27 cellular contexts compared by ENCODE assay signal in the genomic region with DNA sequence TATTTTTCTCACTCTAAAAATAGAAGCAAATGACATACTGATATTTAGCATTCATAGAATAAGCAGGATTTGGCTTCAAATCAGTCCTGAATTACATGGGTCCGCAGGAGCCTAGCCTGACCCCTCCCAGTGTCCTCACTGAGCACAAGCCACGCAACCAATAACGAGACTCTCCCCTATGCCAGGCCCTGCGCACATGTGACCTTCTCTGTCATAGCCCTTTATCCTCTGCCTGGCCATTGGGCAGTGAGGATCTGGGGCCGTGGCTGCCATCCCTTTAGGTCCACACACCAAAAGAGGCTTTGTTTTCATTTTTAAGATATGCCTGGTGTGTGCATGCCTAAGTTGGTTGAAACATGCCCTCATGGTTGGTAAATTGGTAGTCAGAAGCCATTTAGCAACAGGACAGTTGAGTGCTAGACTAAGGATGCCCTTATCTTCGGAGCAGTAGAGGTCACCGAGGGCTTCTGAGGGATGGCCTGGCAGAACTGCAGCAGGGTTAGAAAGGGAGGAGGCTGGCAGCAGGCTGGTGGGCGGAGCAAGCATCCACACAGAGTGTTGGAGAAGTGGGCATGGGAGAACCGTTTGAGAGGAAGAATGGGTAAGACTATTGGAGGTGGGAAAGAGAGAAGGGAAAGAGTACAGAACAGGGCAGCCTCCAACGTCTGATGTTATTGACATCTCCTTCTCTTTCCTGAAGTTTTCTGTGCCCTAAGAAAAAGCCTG.
DNase-seq lines count a peak whose midpoint lies in the region; ATAC-seq and TF ChIP-seq lines count a peak whose summit lies in the region.
"Had no signal": no experiment of that assay in that cellular context is flagged by ENCODE, and none has a peak within 500 bp of the region (broad histone marks: within the 10 kb centered on the region; RNA-seq: fewer than 3 reads in every experiment).

No MANE protein-coding gene starts in this region.

- WGBS in smooth muscle cell (ENCODE audit: low lambda C conversion rate): 87% methylated on average over 10 of the region's 10 CpGs
- WGBS in esophagus squamous epithelium, 2 donors: 60 to 67% methylated on average over 9 to 10 of the region's 10 CpGs

- H3K9me2 ChIP-seq in GM23338 (ENCODE audit: insufficient read depth): no peaks in the 10 kb centered on the region

- H3K4me1 Mint-ChIP-seq in GM23338 (peaks cover 45% of the 10 kb centered on the region), WTC11 (peaks cover 50% of the 10 kb centered on the region)
- H3K4me1 Mint-ChIP-seq: activated CD4-positive, alpha-beta T cell treated with anti-CD3 and anti-CD28 coated beads for 36 hours had no signal

- H3K27ac Mint-ChIP-seq in GM23338 (no peak overlapping the region), WTC11 (no peak overlapping the region)
- H3K27ac Mint-ChIP-seq: activated CD4-positive, alpha-beta T cell treated with anti-CD3 and anti-CD28 coated beads for 36 hours; activated naive CD8-positive, alpha-beta T cell treated with anti-CD3 and anti-CD28 coated beads, Interleukin-2, amount 10 ng/mL, durations not matched to agents 7 days and 5 days; CD4-positive, alpha-beta T cell; neural progenitor cell; T-helper 1 cell treated with Interleukin-12 subunit alpha and Interleukin-12 subunit beta and Interleukin-4 antibody, amounts not matched to agents 30 μg/mL and 1 μg/mL, for 36 hours had no signal

- H3K27ac ChIP-seq in GM23338 (ENCODE audit: low read depth): no peak overlapping the region
- H3K27ac ChIP-seq in left lung: peak overlapping the region in 1 of 2 donors; percentile 78
- no peak overlapping the region for H3K27ac ChIP-seq in smooth muscle cell (ENCODE audit: low read depth)
- no peak overlapping the region for H3K27ac ChIP-seq in esophagus squamous epithelium
- H3K27ac ChIP-seq: neural progenitor cell, right lobe of liver, thoracic aorta, vagina had no signal

- H4K20me1 ChIP-seq in GM23338 (replicated peaks; ENCODE audit: insufficient read depth): no peaks in the 10 kb centered on the region
- no peaks in the 10 kb centered on the region for H4K20me1 ChIP-seq in smooth muscle cell (ENCODE audit: low read depth)

- POLR2A ChIA-PET in WTC11 (lab: Charles Lee): no interaction called here

- H3K4me3 Mint-ChIP-seq in GM23338: no peak overlapping the region
- H3K4me3 Mint-ChIP-seq in WTC11: no peak overlapping the region
- H3K4me3 Mint-ChIP-seq: activated CD4-positive, alpha-beta T cell treated with anti-CD3 and anti-CD28 coated beads for 36 hours; activated naive CD8-positive, alpha-beta T cell treated with anti-CD3 and anti-CD28 coated beads, Interleukin-2, amount 10 ng/mL, durations not matched to agents 7 days and 5 days; CD4-positive, alpha-beta T cell; neural progenitor cell; T-helper 1 cell treated with Interleukin-12 subunit alpha and Interleukin-12 subunit beta and Interleukin-4 antibody, amounts not matched to agents 30 μg/mL and 1 μg/mL, for 36 hours had no signal

- peak overlapping the region; percentile 69 for H3K4me2 ChIP-seq in GM23338
- H3K4me2 ChIP-seq in smooth muscle cell: peak overlapping the region; percentile 56
- H3K4me2 ChIP-seq: neural progenitor cell had no signal

- no peak overlapping the region for H3K4me3 ChIP-seq in GM23338
- no peak overlapping the region for H3K4me3 ChIP-seq in left lung
- no peak overlapping the region for H3K4me3 ChIP-seq in smooth muscle cell
- no peak overlapping the region for H3K4me3 ChIP-seq in esophagus squamous epithelium
- H3K4me3 ChIP-seq: K562, neural progenitor cell, right lobe of liver, thoracic aorta, vagina had no signal

- TF ChIP-seq CTCF in GM23338 (conservative IDR thresholded peaks at IDR 0.05; ENCODE audit: low read depth in 2 of 2): no peak
- TF ChIP-seq CTCF in WTC11 (IDR thresholded peaks at IDR 0.05): no peak
- TF ChIP-seq CTCF in left lung (IDR thresholded peaks at IDR 0.05): no peak
- no peak for TF ChIP-seq CTCF in smooth muscle cell (IDR thresholded peaks at IDR 0.05; ENCODE audit: borderline replicate concordance, insufficient read depth, poor library complexity, severe bottlenecking)
- no peak for TF ChIP-seq CTCF in esophagus squamous epithelium (IDR thresholded peaks at IDR 0.05)

- H3K27me3 Mint-ChIP-seq in GM23338 (ENCODE audit: insufficient read depth, low read depth, poor library complexity): no peaks in the 10 kb centered on the region
- peaks cover 4% of the 10 kb centered on the region for H3K27me3 Mint-ChIP-seq in WTC11 (ENCODE audit: low read depth)
- H3K27me3 Mint-ChIP-seq: activated CD4-positive, alpha-beta T cell treated with anti-CD3 and anti-CD28 coated beads for 36 hours; activated naive CD8-positive, alpha-beta T cell treated with anti-CD3 and anti-CD28 coated beads, Interleukin-2, amount 10 ng/mL, durations not matched to agents 7 days and 5 days had no signal

- H3K27me3 ChIP-seq in GM23338 (ENCODE audit: insufficient read depth): no peaks in the 10 kb centered on the region
- H3K27me3 ChIP-seq in left lung: no peaks in the 10 kb centered on the region
- no peaks in the 10 kb centered on the region for H3K27me3 ChIP-seq in smooth muscle cell (ENCODE audit: low read depth)
- H3K27me3 ChIP-seq in esophagus squamous epithelium: peaks cover 0 to 3% (median 0%) of the 10 kb centered on the region in 4 donors
- H3K27me3 ChIP-seq: neural progenitor cell, right lobe of liver, vagina had no signal

- intact Hi-C loops in left lung (cut with DNase I) (no loop called here), esophagus squamous epithelium (cut with DNase I) (no loop called here)

- H3K9ac ChIP-seq in smooth muscle cell (ENCODE audit: low read depth): no peak overlapping the region
- H3K9ac ChIP-seq: neural progenitor cell had no signal

- H3K9me3 ChIP-seq in left lung (no peaks in the 10 kb centered on the region), smooth muscle cell (replicated peaks; ENCODE audit: low read depth) (no peaks in the 10 kb centered on the region), esophagus squamous epithelium (no peaks in the 10 kb centered on the region)
- H3K9me3 ChIP-seq: right lobe of liver, thoracic aorta, vagina had no signal

- no peaks in the 10 kb centered on the region for H3K79me2 ChIP-seq in GM23338 (replicated peaks; ENCODE audit: insufficient read depth)
- H3K79me2 ChIP-seq in smooth muscle cell (ENCODE audit: low read depth): no peaks in the 10 kb centered on the region

- H2AFZ ChIP-seq in GM23338 (no peak overlapping the region), smooth muscle cell (ENCODE audit: low read depth) (no peak overlapping the region)
- H2AFZ ChIP-seq: neural progenitor cell had no signal

- ATAC-seq in GM23338 (peak; percentile 44), WTC11 (peak; percentile 54), left lung (peak; percentile 47), GM18520 (IDR thresholded peaks at IDR 0.05; ENCODE audit: unreplicated experiment) (no peak), HG03378 (IDR thresholded peaks at IDR 0.05; ENCODE audit: unreplicated experiment) (no peak)
- ATAC-seq: activated CD4-positive, alpha-beta T cell treated with anti-CD3 and anti-CD28 coated beads for 36 hours; K562; stimulated activated naive CD8-positive, alpha-beta T cell treated with anti-CD3 and anti-CD28 coated beads, Interleukin-15, Interleukin-2, amounts not matched to agents 100 U/mL and 50 U/mL, for 24 hours had no signal

- H3F3A ChIP-seq in GM23338 (replicated peaks; ENCODE audit: low read depth) (no peaks in the 10 kb centered on the region), smooth muscle cell (ENCODE audit: low read depth) (peaks cover 2% of the 10 kb centered on the region)

- H3K36me3 Mint-ChIP-seq in GM23338 (ENCODE audit: low read depth) (peaks cover 3% of the 10 kb centered on the region; the same call in 1 of the 3 replicates), WTC11 (peaks cover 5% of the 10 kb centered on the region)
- H3K36me3 Mint-ChIP-seq: activated naive CD8-positive, alpha-beta T cell treated with anti-CD3 and anti-CD28 coated beads, Interleukin-2, amount 10 ng/mL, durations not matched to agents 7 days and 5 days had no signal

- H3K36me3 ChIP-seq in GM23338 (ENCODE audit: insufficient read depth): no peaks in the 10 kb centered on the region
- no peaks in the 10 kb centered on the region for H3K36me3 ChIP-seq in left lung
- no peaks in the 10 kb centered on the region for H3K36me3 ChIP-seq in smooth muscle cell (ENCODE audit: low read depth)
- no peaks in the 10 kb centered on the region for H3K36me3 ChIP-seq in esophagus squamous epithelium
- H3K36me3 ChIP-seq: neural progenitor cell, right lobe of liver, thoracic aorta, vagina had no signal

- peaks cover 3% of the 10 kb centered on the region; the same call in 2 of the 3 replicates for H3K9me3 Mint-ChIP-seq in GM23338
- peaks cover 8% of the 10 kb centered on the region for H3K9me3 Mint-ChIP-seq in WTC11
- H3K9me3 Mint-ChIP-seq: CD4-positive, alpha-beta T cell; T-helper 1 cell treated with Interleukin-12 subunit alpha and Interleukin-12 subunit beta and Interleukin-4 antibody, amounts not matched to agents 30 μg/mL and 1 μg/mL, for 36 hours had no signal

- H3K4me1 ChIP-seq in GM23338 (ENCODE audit: insufficient read depth): peaks cover 34% of the 10 kb centered on the region
- H3K4me1 ChIP-seq in left lung: peaks cover 0 to 55% of the 10 kb centered on the region in 2 donors
- no peaks in the 10 kb centered on the region for H3K4me1 ChIP-seq in smooth muscle cell (ENCODE audit: low read depth)
- peaks cover 0 to 2% (median 0%) of the 10 kb centered on the region in 3 donors for H3K4me1 ChIP-seq in esophagus squamous epithelium
- H3K4me1 ChIP-seq: vagina had no signal

- no peak for TF ChIP-seq POLR2A in esophagus squamous epithelium (IDR thresholded peaks at IDR 0.05)

- DNase-seq in GM23338 (ENCODE audit: low spot score): no peak
- DNase-seq in WTC11 (ENCODE audit: low spot score): no peak
- peak in 1 of 2 donors; percentile 77 for DNase-seq in left lung
- no peak for DNase-seq in smooth muscle cell (lab: John Stamatoyannopoulos, UW; ENCODE audit: unreplicated experiment)
- DNase-seq in esophagus squamous epithelium (lab: John Stamatoyannopoulos, UW): no peak
- no peak for DNase-seq in NCI-H187 treated with DMSO at 0.1 percent for 48 hours (lab: John Stamatoyannopoulos, UW)
- DNase-seq: activated CD4-positive, alpha-beta T cell treated with anti-CD3 and anti-CD28 coated beads for 36 hours; activated gamma-delta T cell; activated naive CD8-positive, alpha-beta T cell treated with anti-CD3 and anti-CD28 coated beads, Interleukin-2, amount 10 ng/mL, durations not matched to agents 7 days and 5 days; activated T-cell treated with anti-CD3 and anti-CD28 coated beads, Interleukin-2, amount 50 U/mL, for 1 hour; CD4-positive, alpha-beta T cell; H7; kidney; MM.1S; NCI-H1417 treated with DMSO at 0.1 percent for 48 hours; NCI-H2107; right lobe of liver; RPMI8226; stimulated activated CD4-positive, alpha-beta T cell treated with anti-CD3 and anti-CD28 coated beads, Interleukin-15, amount 100 ng/mL, for 24 hours; stimulated activated naive CD8-positive, alpha-beta T cell treated with anti-CD3 and anti-CD28 coated beads, Interleukin-15, Interleukin-2, amounts not matched to agents 100 U/mL and 50 U/mL, for 24 hours had no signal

- CTCF ChIA-PET in WTC11 (lab: Charles Lee): interaction anchor here (0.5 kb wide), 1 partner anchor 377 kb away, joined by 3 read pairs; no protein-coding TSS in a partner anchor

TF ChIP-seq in GM23338, 12 proteins besides CTCF, POLR2A, EP300 and RAD21 (continues in another document):
- TF ChIP-seq EZH2phosphoT487 (IDR thresholded peaks at IDR 0.05; ENCODE audit: unreplicated experiment): no peak

TF ChIP-seq in WTC11, 78 proteins besides CTCF, POLR2A, EP300 and RAD21 (continues in another document):
- no peak for TF ChIP-seq FOXJ3 (CRISPR knock-in tag; IDR thresholded peaks at IDR 0.05; ENCODE audit: borderline replicate concordance)

Comparison
In these comparisons a context has a peak if more than half of its experiments do, and no peak if none do; other contexts are left out.
1. ATAC-seq: peak in GM23338 (single experiment), WTC11 (single experiment) and left lung (single experiment); none in GM18520 (single experiment) and HG03378 (single experiment).